ENCODE assay signal across 3 cellular contexts in genomic region chr3:80241791-80242190, GRCh38.
A peak's percentile ranks its signal among the peaks of the same experiment; 100 is the strongest.
TF ChIP-seq lines count a peak whose summit lies in the region.

No MANE protein-coding gene starts in this region.

TF ChIP-seq in GM23338, 12 proteins besides CTCF, POLR2A, EP300 and RAD21 (continues in another document):
- TF ChIP-seq ZNF462 (CRISPR knock-in tag; IDR thresholded peaks at IDR 0.05) (no peak), CREB1 (CRISPR knock-in tag; IDR thresholded peaks at IDR 0.05; ENCODE audit: low read depth) (no peak), STAT1 (IDR thresholded peaks at IDR 0.05; ENCODE audit: unreplicated experiment) (no peak), POLR2AphosphoS5 (IDR thresholded peaks at IDR 0.05; ENCODE audit: low read depth) (no peak)

TF ChIP-seq in HEK293, 187 proteins besides CTCF, POLR2A, EP300 and RAD21 (continued from another document and continues in another):
- no peak for TF ChIP-seq ZBTB44 (tag by site-specific recombination; IDR thresholded peaks at IDR 0.05)
- TF ChIP-seq ZNF555 (tag by site-specific recombination; conservative IDR thresholded peaks at IDR 0.05), result peak; percentile 32
- peak; percentile 30; the same call in 1 of the 2 replicates for TF ChIP-seq ZNF623 (tag by site-specific recombination; IDR thresholded peaks at IDR 0.05)
- 0 out of 2 replicates have a peak, but pooled peaks have one; percentile 20 for TF ChIP-seq ZBTB8A (tag by site-specific recombination; IDR thresholded peaks at IDR 0.05)
- TF ChIP-seq EGR2 (tag by site-specific recombination; IDR thresholded peaks at IDR 0.05; ENCODE audit: low read depth), result no peak
- TF ChIP-seq ZNF426 (tag by site-specific recombination; IDR thresholded peaks at IDR 0.05), result peak; percentile 56
- TF ChIP-seq ZBTB11 (tag by site-specific recombination; conservative IDR thresholded peaks at IDR 0.05; ENCODE audit: low read depth), result peak; percentile 55
- no peak for TF ChIP-seq ZSCAN4 (tag by site-specific recombination; IDR thresholded peaks at IDR 0.05)
- TF ChIP-seq ZNF10 (tag by site-specific recombination; IDR thresholded peaks at IDR 0.05), result no peak
- TF ChIP-seq ZNF792 (tag by site-specific recombination; IDR thresholded peaks at IDR 0.05), result no peak
- no peak for TF ChIP-seq PATZ1 (tag by site-specific recombination; IDR thresholded peaks at IDR 0.05)
- no peak for TF ChIP-seq ZNF311 (tag by site-specific recombination; IDR thresholded peaks at IDR 0.05; ENCODE audit: borderline replicate concordance)
- no peak for TF ChIP-seq ZBTB17 (tag by site-specific recombination; IDR thresholded peaks at IDR 0.05)
- no peak for TF ChIP-seq ZBTB1 (tag by site-specific recombination; IDR thresholded peaks at IDR 0.05)
- no peak for TF ChIP-seq ZNF362 (tag by site-specific recombination; IDR thresholded peaks at IDR 0.05)
- no peak for TF ChIP-seq ZNF223 (tag by site-specific recombination; IDR thresholded peaks at IDR 0.05)
- TF ChIP-seq PRDM1 (tag by site-specific recombination; IDR thresholded peaks at IDR 0.05), result no peak
- no peak for TF ChIP-seq ZNF157 (tag by site-specific recombination; IDR thresholded peaks at IDR 0.05)

TF ChIP-seq in WTC11, 78 proteins besides CTCF, POLR2A, EP300 and RAD21 (continued from another document):
- TF ChIP-seq OVOL2 (CRISPR knock-in tag; IDR thresholded peaks at IDR 0.05; ENCODE audit: borderline replicate concordance) (no peak), GTF2I (CRISPR knock-in tag; conservative IDR thresholded peaks at IDR 0.05) (no peak), TCF7 (CRISPR knock-in tag; IDR thresholded peaks at IDR 0.05; ENCODE audit: low read depth) (no peak)
